Comparison of ENCODE assay signal across 23 cellular contexts in genomic region chr5:126210955-126211354, GRCh38.
DNase-seq lines count a peak whose midpoint lies in the region; ATAC-seq, FAIRE-seq and TF ChIP-seq lines count a peak whose summit lies in the region.
"Had no signal": no experiment of that assay in that cellular context is flagged by ENCODE, and none has a peak within 500 bp of the region (broad histone marks: within the 10 kb centered on the region; RNA-seq: fewer than 3 reads in every experiment).

No MANE protein-coding gene starts in this region.

- H3K23ac ChIP-seq in H1 (ENCODE audit: insufficient read length) = no peak overlapping the region

- H3K23me2 ChIP-seq in H1 (ENCODE audit: low read depth, low read length) = no peaks in the 10 kb centered on the region

- intact Hi-C loops in K562 (cut with micrococcal nuclease) = no loop called here

- no peak for DNase-seq in K562 (ENCODE audit: extremely low read depth in 1 of 4, low spot score in 3 of 4)
- no peak for DNase-seq in H1 (ENCODE audit: low read depth in 1 of 2, low spot score in 2 of 2)
- DNase-seq in left lobe of liver (ENCODE audit: low spot score) = no peak
- DNase-seq in osteoblast (ENCODE audit: insufficient read length, low spot score, missing footprints) = no peak
- DNase-seq in NK-92 (lab: John Stamatoyannopoulos, UW; ENCODE audit: unreplicated experiment) = no peak
- DNase-seq in CD1c-positive myeloid dendritic cell (ENCODE audit: extremely low spot score) = no peak
- no peak for DNase-seq in MV-4-11 (lab: John Stamatoyannopoulos, UW)
- no peak for DNase-seq in pons (ENCODE audit: low spot score)
- DNase-seq: 8988T; ACHN; BE2C; C1 segment of cervical spinal cord; Caco-2; Calu3; CD4-positive, alpha-beta T cell; CD8-positive, alpha-beta T cell; DMS79 treated with DMSO at 0.1 percent for 48 hours; GF-D8 had no signal

- CTCF ChIA-PET in K562 (lab: Yijun Ruan, JAX; ENCODE audit: low intra/inter-chr PET ratio) = no interaction called here
- CTCF ChIA-PET in H1 (lab: Charles Lee; ENCODE audit: partially characterized antibody) = interaction anchor here (0.6 kb wide), 1 partner anchor 1496 kb away, joined by 3 read pairs; no protein-coding TSS in a partner anchor

- H2BK5ac ChIP-seq in H1 (ENCODE audit: low read depth, low read length) = no peak overlapping the region

- H3K9me3 ChIP-seq in K562 (replicated peaks; ENCODE audit: control insufficient read depth, insufficient read depth, low read depth, low read length) = 0 out of 2 replicates have a peak, but pooled peaks cover 3% of the 10 kb centered on the region
- no peaks in the 10 kb centered on the region for H3K9me3 ChIP-seq in H1 (ENCODE audit: insufficient read depth in 2 of 2, low read depth in 1 of 2, low read length in 1 of 2)
- no peaks in the 10 kb centered on the region for H3K9me3 ChIP-seq in osteoblast (ENCODE audit: low read depth, low read length)
- H3K9me3 ChIP-seq: BLaER1, Caco-2 had no signal

- H3K56ac ChIP-seq in H1 (replicated peaks; ENCODE audit: insufficient read length, low read depth, low read length) = no peak overlapping the region

- H3K14ac ChIP-seq in H1 (ENCODE audit: insufficient read length) = no peak overlapping the region

- H3K4me2 ChIP-seq in K562 (ENCODE audit: insufficient read depth, low read length) (no peak overlapping the region), H1 (ENCODE audit: insufficient read depth in 1 of 2, low read depth in 2 of 2, low read length in 2 of 2) (no peak overlapping the region), osteoblast (ENCODE audit: insufficient read depth, low read length) (no peak overlapping the region)
- H3K4me2 ChIP-seq: BLaER1 had no signal

- no peak overlapping the region for H3K4ac ChIP-seq in H1 (replicated peaks; ENCODE audit: insufficient read length, low read depth, low read length)

- H4K20me1 ChIP-seq in K562 (replicated peaks; ENCODE audit: control insufficient read depth, insufficient read depth, low read length) (no peaks in the 10 kb centered on the region), H1 (replicated peaks in 1 of 2; ENCODE audit: control insufficient read depth in 1 of 2, insufficient read depth in 2 of 2, low read length in 2 of 2) (no peaks in the 10 kb centered on the region), osteoblast (ENCODE audit: insufficient read depth, low read length) (no peaks in the 10 kb centered on the region)
- H4K20me1 ChIP-seq: BLaER1 had no signal

- TF ChIP-seq CTCF in K562 (IDR thresholded peaks at IDR 0.05 in 2 of 3, conservative IDR thresholded peaks at IDR 0.05 in 1 of 3; ENCODE audit: insufficient read depth in 2 of 3, low read depth in 1 of 3, low read length in 3 of 3) (no peak), H1 (IDR thresholded peaks at IDR 0.05; ENCODE audit: control extremely low read depth in 1 of 3, insufficient read depth in 1 of 3, low read depth in 1 of 3, low read length in 3 of 3) (no peak), osteoblast (IDR thresholded peaks at IDR 0.05; ENCODE audit: extremely low read depth, low read depth, low read length) (no peak)

- H2BK120ac ChIP-seq in H1 (replicated peaks; ENCODE audit: low read depth, low read length) = no peak overlapping the region

- no peaks in the 10 kb centered on the region for H3K9me1 ChIP-seq in K562 (ENCODE audit: control insufficient read depth, insufficient read depth, low read length)

- in situ Hi-C loops in K562 (cut with MboI) = no loop called here

- no peak for TF ChIP-seq EP300 in K562 (IDR thresholded peaks at IDR 0.05; ENCODE audit: low read length)
- no peak for TF ChIP-seq EP300 in H1 (IDR thresholded peaks at IDR 0.05; ENCODE audit: borderline replicate concordance in 1 of 2, low read depth in 2 of 2, low read length in 2 of 2)

- TF ChIP-seq RAD21 in K562 (CRISPR knock-in tag; conservative IDR thresholded peaks at IDR 0.05 in 1 of 2, IDR thresholded peaks at IDR 0.05 in 1 of 2) (no peak), H1 (IDR thresholded peaks at IDR 0.05 in 1 of 2, conservative IDR thresholded peaks at IDR 0.05 in 1 of 2; ENCODE audit: low read depth in 2 of 2, low read length in 2 of 2) (no peak)

- H3K27me3 ChIP-seq in K562 (ENCODE audit: control insufficient read depth in 2 of 2, insufficient read depth in 2 of 2, low read length in 2 of 2) = no peaks in the 10 kb centered on the region
- H3K27me3 ChIP-seq in H1 (replicated peaks in 1 of 4; ENCODE audit: control insufficient read depth in 3 of 4, extremely low read depth in 1 of 4, insufficient read depth in 3 of 4, low read length in 3 of 4) = peaks cover 0 to 1% (median 0%) of the 10 kb centered on the region in 4 experiments; a peak in 1 of 7 replicates
- H3K27me3 ChIP-seq in osteoblast (ENCODE audit: insufficient read depth, low read length) = no peaks in the 10 kb centered on the region
- H3K27me3 ChIP-seq: BE2C, BLaER1 had no signal

- TF ChIP-seq POLR2A in K562 (conservative IDR thresholded peaks at IDR 0.05) = no peak
- no peak for TF ChIP-seq POLR2A in H1 (IDR thresholded peaks at IDR 0.05; ENCODE audit: control extremely low read depth in 1 of 2, low read depth in 2 of 2, low read length in 2 of 2)

- H3K79me2 ChIP-seq in K562 (ENCODE audit: control insufficient read depth, insufficient read depth, low read length) (no peaks in the 10 kb centered on the region), H1 (ENCODE audit: control insufficient read depth in 1 of 2, insufficient read depth in 2 of 2, low read length in 2 of 2) (no peaks in the 10 kb centered on the region), osteoblast (ENCODE audit: insufficient read depth, low read length) (no peaks in the 10 kb centered on the region)

- no peak overlapping the region for H2BK12ac ChIP-seq in H1 (ENCODE audit: low read depth, low read length)

- no peak overlapping the region for H2AK5ac ChIP-seq in H1 (ENCODE audit: low read depth, low read length)

- H3K4me3 ChIP-seq in K562 = no peak overlapping the region
- no peak overlapping the region for H3K4me3 ChIP-seq in H1 (ENCODE audit: extremely low read depth in 1 of 4, insufficient read depth in 2 of 4, low read depth in 3 of 4, low read length in 4 of 4)
- H3K4me3 ChIP-seq in osteoblast (ENCODE audit: insufficient read depth, low read length) = no peak overlapping the region
- H3K4me3 ChIP-seq: BLaER1 had no signal

- BruUV-seq in K562 (replicated peaks; lab: Mats Ljungman, UMichigan) = no TSS peak

- no peak overlapping the region for H4K5ac ChIP-seq in H1 (ENCODE audit: insufficient read length, low read depth, low read length)

- no peak overlapping the region for H4K8ac ChIP-seq in H1 (ENCODE audit: extremely low read depth, insufficient read depth, low read length)

- no peaks in the 10 kb centered on the region for H3K4me1 ChIP-seq in K562 (replicated peaks in 1 of 2; ENCODE audit: control insufficient read depth in 2 of 2, insufficient read depth in 2 of 2, low read length in 2 of 2)
- no peaks in the 10 kb centered on the region for H3K4me1 ChIP-seq in H1 (replicated peaks in 1 of 4; ENCODE audit: control insufficient read depth in 3 of 4, insufficient read depth in 4 of 4, low read length in 3 of 4)
- H3K4me1 ChIP-seq in osteoblast (ENCODE audit: insufficient read depth, low read length) = no peaks in the 10 kb centered on the region
- H3K4me1 ChIP-seq: BLaER1, Caco-2 had no signal

- H2BK15ac ChIP-seq in H1 (ENCODE audit: low read length) = no peak overlapping the region

- 0% methylated on average over 6 of the region's 6 CpGs for WGBS in K562 (ENCODE audit: insufficient coverage, low coverage, missing lambda C conversion rate)
- WGBS in H1 (ENCODE audit: extremely low coverage in 1 of 2, insufficient coverage in 1 of 2, insufficient read length in 1 of 2, insufficient replicate concordance in 2 of 2, low coverage in 1 of 2, low lambda C conversion rate in 2 of 2, missing lambda C conversion rate in 1 of 2), 2 experiments = 88% methylated on average over 6 of the region's 6 CpGs; no CpG with 5 or more reads in 1 of the 2 experiments

- no peak overlapping the region for H3K18ac ChIP-seq in H1 (ENCODE audit: extremely low read depth, low read length)

- H3K36me3 ChIP-seq in K562 (ENCODE audit: control insufficient read depth, insufficient read depth, low read length) = no peaks in the 10 kb centered on the region
- no peaks in the 10 kb centered on the region for H3K36me3 ChIP-seq in H1 (ENCODE audit: control insufficient read depth in 2 of 4, insufficient read depth in 4 of 4, low read length in 3 of 4)
- no peaks in the 10 kb centered on the region for H3K36me3 ChIP-seq in osteoblast (ENCODE audit: insufficient read depth, low read length)
- H3K36me3 ChIP-seq: BE2C, BLaER1 had no signal

- H3K9ac ChIP-seq in K562 (ENCODE audit: insufficient read depth in 1 of 2, low read depth in 2 of 2, low read length in 2 of 2) = no peak overlapping the region
- no peak overlapping the region for H3K9ac ChIP-seq in H1 (replicated peaks in 1 of 4; ENCODE audit: extremely low read depth in 1 of 4, low read depth in 3 of 4, low read length in 3 of 4)
- H3K9ac ChIP-seq: BLaER1 had no signal

- ATAC-seq in K562 (no peak), left lobe of liver (peak; percentile 66)
- ATAC-seq: CD8-positive, alpha-beta T cell had no signal

- POLR2A ChIA-PET in K562 (lab: Yijun Ruan, JAX) = interaction anchor here (0.6 kb wide), 1 partner anchor 733 kb away, joined by 3 read pairs; no protein-coding TSS in a partner anchor
- POLR2A ChIA-PET in H1 (lab: Charles Lee; ENCODE audit: partially characterized antibody) = no interaction called here

- no peak overlapping the region for H4K91ac ChIP-seq in H1 (replicated peaks; ENCODE audit: insufficient read length, low read length)

- H2BK20ac ChIP-seq in H1 (ENCODE audit: low read length) = no peak overlapping the region

- H2AFZ ChIP-seq in K562 (ENCODE audit: low read depth, low read length) = no peak overlapping the region
- H2AFZ ChIP-seq in H1 (ENCODE audit: low read length) = peak overlapping the region; percentile 63; the same call in 1 of the 2 replicates
- peak overlapping the region; percentile 5 for H2AFZ ChIP-seq in osteoblast (ENCODE audit: low read length)

- no peak for FAIRE-seq in K562 (lab: Jason Lieb, UNC)
- FAIRE-seq in H1 (lab: Jason Lieb, UNC) = no peak
- FAIRE-seq: D721Med, G401.6, GM12891, GM19239 had no signal

- H3K27ac ChIP-seq in K562 (ENCODE audit: extremely low read depth, low read depth, low read length) (no peak overlapping the region), H1 (ENCODE audit: low read depth, low read length) (no peak overlapping the region), osteoblast (ENCODE audit: low read depth, low read length) (no peak overlapping the region)
- H3K27ac ChIP-seq: BLaER1 had no signal

- H3K79me1 ChIP-seq in H1 (ENCODE audit: low read depth, low read length) = no peaks in the 10 kb centered on the region

TF ChIP-seq in K562, 482 proteins besides CTCF, POLR2A, EP300 and RAD21:
- TF ChIP-seq SPI1 (IDR thresholded peaks at IDR 0.05; ENCODE audit: borderline replicate concordance, low read depth, low read length) (0 out of 2 replicates have a peak, but pooled peaks have one; percentile 1), POLR2B (IDR thresholded peaks at IDR 0.05; ENCODE audit: low read depth, partially characterized antibody) (no peak)

TF ChIP-seq in H1, 55 proteins besides CTCF, POLR2A, EP300 and RAD21 (continues in another document):
- TF ChIP-seq GTF2F1 (IDR thresholded peaks at IDR 0.05; ENCODE audit: borderline replicate concordance, low read depth, low read length) = no peak
- TF ChIP-seq SP1 (IDR thresholded peaks at IDR 0.05; ENCODE audit: low read depth, low read length) = no peak
